Comparison of ENCODE assay signal across 9 cellular contexts in genomic region chr5:178116406-178116885, GRCh38. TPM values are rescaled to one million over a fixed set of nuclear protein-coding genes. Genes with fewer than 3 reads are reported as not detected.
DNase-seq lines count a peak whose midpoint lies in the region; ATAC-seq, FAIRE-seq and TF ChIP-seq lines count a peak whose summit lies in the region.
"Had no signal": no experiment of that assay in that cellular context is flagged by ENCODE, and none has a peak within 500 bp of the region (broad histone marks: within the 10 kb centered on the region; RNA-seq: fewer than 3 reads in every experiment).

No MANE protein-coding gene starts in this region.

- no peaks in the 10 kb centered on the region for H3F3A ChIP-seq in Loucy (ENCODE audit: low read depth)

- peaks cover 5% of the 10 kb centered on the region for H3K9me3 Mint-ChIP-seq in activated T-helper 1 cell treated with anti-CD3 and anti-CD28 coated beads, Interleukin-12 subunit alpha, Interleukin-12 subunit beta, Interleukin-2, Interleukin-4 antibody, amounts not matched to agents 30 ng/mL and 10 ng/mL and 1 ng/mL, durations not matched to agents 14 hours and 24 hours and 36 hours
- no peaks in the 10 kb centered on the region for H3K9me3 Mint-ChIP-seq in natural killer cell treated with Interleukin-12 subunit alpha and Interleukin-12 subunit beta and Interleukin-15 and Interleukin-18, amount 100 ng/mL, for 72 hours

- peaks cover 30% of the 10 kb centered on the region for H3K27me3 Mint-ChIP-seq in activated T-helper 1 cell treated with anti-CD3 and anti-CD28 coated beads, Interleukin-12 subunit alpha, Interleukin-12 subunit beta, Interleukin-2, Interleukin-4 antibody, amounts not matched to agents 30 ng/mL and 10 ng/mL and 1 ng/mL, durations not matched to agents 14 hours and 24 hours and 36 hours (ENCODE audit: insufficient read depth)
- H3K27me3 Mint-ChIP-seq in natural killer cell treated with Interleukin-12 subunit alpha and Interleukin-12 subunit beta and Interleukin-15 and Interleukin-18, amount 100 ng/mL, for 72 hours = peaks cover 5 to 14% of the 10 kb centered on the region in 2 donors

- H3K4me3 ChIP-seq in Loucy (ENCODE audit: low read length, poor library complexity, severe bottlenecking) = peak overlapping the region; percentile 80
- H3K4me3 ChIP-seq: right lobe of liver had no signal

- H3K4me2 ChIP-seq in Loucy (ENCODE audit: low read depth, low read length, poor library complexity, severe bottlenecking) = peak overlapping the region; percentile 93

- no peak for DNase-seq in GM19239 (ENCODE audit: insufficient read length, low spot score)
- peak; percentile 54 for DNase-seq in activated T-helper 1 cell treated with anti-CD3 and anti-CD28 coated beads, Interleukin-12 subunit alpha, Interleukin-12 subunit beta, Interleukin-2, Interleukin-4 antibody, amounts not matched to agents 30 ng/mL and 10 ng/mL and 1 ng/mL, durations not matched to agents 14 hours and 24 hours and 36 hours (ENCODE audit: low spot score)
- peak; percentile 78 for DNase-seq in natural killer cell treated with Interleukin-12 subunit alpha and Interleukin-12 subunit beta and Interleukin-15 and Interleukin-18, amount 100 ng/mL, for 72 hours (ENCODE audit: low spot score)
- no peak for DNase-seq in ACHN
- no peak for DNase-seq in NCI-H1105 treated with DMSO at 0.1 percent for 48 hours (lab: John Stamatoyannopoulos, UW)

- H3K4me3 Mint-ChIP-seq in activated T-helper 1 cell treated with anti-CD3 and anti-CD28 coated beads, Interleukin-12 subunit alpha, Interleukin-12 subunit beta, Interleukin-2, Interleukin-4 antibody, amounts not matched to agents 30 ng/mL and 10 ng/mL and 1 ng/mL, durations not matched to agents 14 hours and 24 hours and 36 hours = peak overlapping the region; percentile 72
- H3K4me3 Mint-ChIP-seq in natural killer cell treated with Interleukin-12 subunit alpha and Interleukin-12 subunit beta and Interleukin-15 and Interleukin-18, amount 100 ng/mL, for 72 hours = peak overlapping the region; percentile 81

- H3K27ac Mint-ChIP-seq in activated T-helper 1 cell treated with anti-CD3 and anti-CD28 coated beads, Interleukin-12 subunit alpha, Interleukin-12 subunit beta, Interleukin-2, Interleukin-4 antibody, amounts not matched to agents 30 ng/mL and 10 ng/mL and 1 ng/mL, durations not matched to agents 14 hours and 24 hours and 36 hours = peak overlapping the region; percentile 71
- peak overlapping the region in 1 of 2 donors; percentile 61 for H3K27ac Mint-ChIP-seq in natural killer cell treated with Interleukin-12 subunit alpha and Interleukin-12 subunit beta and Interleukin-15 and Interleukin-18, amount 100 ng/mL, for 72 hours

- H3K36me3 Mint-ChIP-seq in activated T-helper 1 cell treated with anti-CD3 and anti-CD28 coated beads, Interleukin-12 subunit alpha, Interleukin-12 subunit beta, Interleukin-2, Interleukin-4 antibody, amounts not matched to agents 30 ng/mL and 10 ng/mL and 1 ng/mL, durations not matched to agents 14 hours and 24 hours and 36 hours (ENCODE audit: low read depth) = no peaks in the 10 kb centered on the region
- no peaks in the 10 kb centered on the region for H3K36me3 Mint-ChIP-seq in natural killer cell treated with Interleukin-12 subunit alpha and Interleukin-12 subunit beta and Interleukin-15 and Interleukin-18, amount 100 ng/mL, for 72 hours

- H3K27me3 ChIP-seq in Loucy (ENCODE audit: insufficient read depth, low read length, poor library complexity, severe bottlenecking) = no peaks in the 10 kb centered on the region
- H3K27me3 ChIP-seq: right lobe of liver had no signal

- FAIRE-seq in GM19239 (lab: Jason Lieb, UNC) = peak; percentile 95

- H3K4me1 Mint-ChIP-seq in activated T-helper 1 cell treated with anti-CD3 and anti-CD28 coated beads, Interleukin-12 subunit alpha, Interleukin-12 subunit beta, Interleukin-2, Interleukin-4 antibody, amounts not matched to agents 30 ng/mL and 10 ng/mL and 1 ng/mL, durations not matched to agents 14 hours and 24 hours and 36 hours (ENCODE audit: low read depth) = peaks cover 37% of the 10 kb centered on the region
- H3K4me1 Mint-ChIP-seq in natural killer cell treated with Interleukin-12 subunit alpha and Interleukin-12 subunit beta and Interleukin-15 and Interleukin-18, amount 100 ng/mL, for 72 hours (ENCODE audit: low read depth in 2 of 2) = peaks cover 31 to 32% of the 10 kb centered on the region in 2 donors

- H3K79me2 ChIP-seq in Loucy (ENCODE audit: insufficient read depth, low read length) = peaks cover 58% of the 10 kb centered on the region; the same call in 1 of the 2 replicates

- in situ Hi-C loops in ACHN (cut with HindIII; ENCODE audit: low pct_ligation_motif_present, low pct_unique_long_range_greater_than_20kb, low sequenced_read_pairs) = no loop called here

- H3K9me3 ChIP-seq in Loucy (ENCODE audit: insufficient read depth, low read depth, low read length) = no peaks in the 10 kb centered on the region
- H3K9me3 ChIP-seq: right lobe of liver had no signal

- no peak for TF ChIP-seq CTCF in Loucy (conservative IDR thresholded peaks at IDR 0.05; ENCODE audit: low read length)

- peak; percentile 65 to 69 for ATAC-seq in natural killer cell treated with Interleukin-12 subunit alpha and Interleukin-12 subunit beta and Interleukin-15 and Interleukin-18, amount 100 ng/mL, for 72 hours
- ATAC-seq in HG03025 (IDR thresholded peaks at IDR 0.05; ENCODE audit: low FRiP score, unreplicated experiment) (no peak), HG02852 (IDR thresholded peaks at IDR 0.05; ENCODE audit: unreplicated experiment) (no peak)

- H3K9ac ChIP-seq in Loucy (ENCODE audit: low read depth, low read length, poor library complexity, severe bottlenecking) = peak overlapping the region; percentile 73

- peaks cover 20% of the 10 kb centered on the region for H3K4me1 ChIP-seq in Loucy (ENCODE audit: insufficient read depth, low read length, poor library complexity, severe bottlenecking)

- no peaks in the 10 kb centered on the region for H3K9me2 ChIP-seq in Loucy (replicated peaks; ENCODE audit: low read depth, low read length)

- H4K20me1 ChIP-seq in Loucy (ENCODE audit: insufficient read depth, low read length, poor library complexity, severe bottlenecking) = no peaks in the 10 kb centered on the region

- H3K36me3 ChIP-seq in Loucy (ENCODE audit: insufficient read depth, low read length) = peaks cover 5% of the 10 kb centered on the region; the same call in 1 of the 2 replicates
- H3K36me3 ChIP-seq: right lobe of liver had no signal

- no peak overlapping the region for H2AFZ ChIP-seq in Loucy (ENCODE audit: low read length)

- intact Hi-C loops in activated T-helper 1 cell treated with anti-CD3 and anti-CD28 coated beads, Interleukin-12 subunit alpha, Interleukin-12 subunit beta, Interleukin-2, Interleukin-4 antibody, amounts not matched to agents 30 ng/mL and 10 ng/mL and 1 ng/mL, durations not matched to agents 14 hours and 24 hours and 36 hours (cut with micrococcal nuclease) = loop anchor here (1.0 kb wide), 1 partner anchor 15 kb away; the partner anchor contains the start of gene RMND5B

RNA-seq across cellular contexts. Expression of gene N4BP3, which starts 3.1 kb away (rescaled TPM):
- 1.8 TPM in 2 replicates for total RNA-seq in activated T-helper 1 cell treated with anti-CD3 and anti-CD28 coated beads, Interleukin-12 subunit alpha, Interleukin-12 subunit beta, Interleukin-2, Interleukin-4 antibody, amounts not matched to agents 30 ng/mL and 10 ng/mL and 1 ng/mL, durations not matched to agents 14 hours and 24 hours and 36 hours
- under 1 TPM; 0.20 to 0.26 TPM for total RNA-seq in natural killer cell treated with Interleukin-12 subunit alpha and Interleukin-12 subunit beta and Interleukin-15 and Interleukin-18, amount 100 ng/mL, for 72 hours

RNA-seq across cellular contexts. Expression of gene RMND5B, which starts 14.4 kb away (rescaled TPM):
- 23.9 and 28.0 TPM in 2 replicates for total RNA-seq in activated T-helper 1 cell treated with anti-CD3 and anti-CD28 coated beads, Interleukin-12 subunit alpha, Interleukin-12 subunit beta, Interleukin-2, Interleukin-4 antibody, amounts not matched to agents 30 ng/mL and 10 ng/mL and 1 ng/mL, durations not matched to agents 14 hours and 24 hours and 36 hours
- 10 to 100 TPM; 19.9 to 29.2 TPM for total RNA-seq in natural killer cell treated with Interleukin-12 subunit alpha and Interleukin-12 subunit beta and Interleukin-15 and Interleukin-18, amount 100 ng/mL, for 72 hours

RNA-seq across cellular contexts. Expression of gene NHP2, which starts 37.2 kb away (rescaled TPM):
- total RNA-seq in activated T-helper 1 cell treated with anti-CD3 and anti-CD28 coated beads, Interleukin-12 subunit alpha, Interleukin-12 subunit beta, Interleukin-2, Interleukin-4 antibody, amounts not matched to agents 30 ng/mL and 10 ng/mL and 1 ng/mL, durations not matched to agents 14 hours and 24 hours and 36 hours = 264 and 265 TPM in 2 replicates
- 100 to 1,000 TPM; 139 to 196 TPM for total RNA-seq in natural killer cell treated with Interleukin-12 subunit alpha and Interleukin-12 subunit beta and Interleukin-15 and Interleukin-18, amount 100 ng/mL, for 72 hours

Comparison
In these comparisons a context has a peak if more than half of its experiments do, and no peak if none do; other contexts are left out.
1. DNase-seq: peak in activated T-helper 1 cell treated with anti-CD3 and anti-CD28 coated beads, Interleukin-12 subunit alpha, Interleukin-12 subunit beta, Interleukin-2, Interleukin-4 antibody, amounts not matched to agents 30 ng/mL and 10 ng/mL and 1 ng/mL, durations not matched to agents 14 hours and 24 hours and 36 hours (single experiment) and natural killer cell treated with Interleukin-12 subunit alpha and Interleukin-12 subunit beta and Interleukin-15 and Interleukin-18, amount 100 ng/mL, for 72 hours (single experiment); none in GM19239 (single experiment), ACHN (single experiment) and NCI-H1105 treated with DMSO at 0.1 percent for 48 hours (single experiment).
2. ATAC-seq: peak in natural killer cell treated with Interleukin-12 subunit alpha and Interleukin-12 subunit beta and Interleukin-15 and Interleukin-18, amount 100 ng/mL, for 72 hours (2 of 2); none in HG03025 (single experiment) and HG02852 (single experiment).